Comparison of ENCODE assay signal across 2 cellular contexts in genomic region chr1:65674522-65674921, GRCh38.
TF ChIP-seq lines count a peak whose summit lies in the region.

No MANE protein-coding gene starts in this region.

TF ChIP-seq in GM23338, 12 proteins besides CTCF, POLR2A, EP300 and RAD21 (continued from another document):
- no peak for TF ChIP-seq ZNF462 (CRISPR knock-in tag; IDR thresholded peaks at IDR 0.05)
- TF ChIP-seq CREB1 (CRISPR knock-in tag; IDR thresholded peaks at IDR 0.05; ENCODE audit: low read depth) = no peak
- TF ChIP-seq POLR2AphosphoS5 (IDR thresholded peaks at IDR 0.05; ENCODE audit: low read depth) = no peak
- TF ChIP-seq EZH2 (IDR thresholded peaks at IDR 0.05; ENCODE audit: low read depth, unreplicated experiment) = no peak
- TF ChIP-seq JUNB (IDR thresholded peaks at IDR 0.05; ENCODE audit: unreplicated experiment) = no peak
- no peak for TF ChIP-seq ZNF331 (CRISPR knock-in tag; IDR thresholded peaks at IDR 0.05; ENCODE audit: low read depth)
- no peak for TF ChIP-seq NANOG (IDR thresholded peaks at IDR 0.05; ENCODE audit: borderline replicate concordance)
- no peak for TF ChIP-seq ETS1 (IDR thresholded peaks at IDR 0.05)
- no peak for TF ChIP-seq EZH2phosphoT487 (IDR thresholded peaks at IDR 0.05; ENCODE audit: unreplicated experiment)
- no peak for TF ChIP-seq STAT1 (IDR thresholded peaks at IDR 0.05; ENCODE audit: unreplicated experiment)
- TF ChIP-seq ZNF114 (CRISPR knock-in tag; IDR thresholded peaks at IDR 0.05) = no peak
TF ChIP-seq in GM23338: peak in this region for 0.

TF ChIP-seq in K562, 482 proteins besides CTCF, POLR2A, EP300 and RAD21 (continued from another document):
- peak; percentile 71 for TF ChIP-seq MEIS2 (IDR thresholded peaks at IDR 0.05; ENCODE audit: partially characterized antibody)
